In the genomic region with DNA sequence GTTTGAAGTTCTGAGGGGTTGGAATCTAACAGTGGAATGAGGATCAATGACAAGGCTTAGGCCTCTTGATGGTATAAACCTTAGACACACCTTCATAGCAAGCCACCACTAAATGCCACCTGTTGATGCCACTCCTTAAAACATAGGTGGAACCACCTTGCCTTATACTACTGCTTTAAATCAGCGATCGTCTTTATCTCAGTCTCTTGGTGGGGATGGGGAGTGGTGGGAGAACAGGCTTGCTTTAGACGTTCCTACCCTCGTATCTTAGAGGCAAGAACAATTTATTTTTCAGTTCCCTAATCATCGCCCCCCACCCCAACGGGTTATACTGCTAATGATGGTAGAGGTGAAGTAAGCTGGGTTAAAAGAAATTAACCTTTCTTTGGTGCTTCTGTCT, we compare ENCODE assay signal across 8 cellular contexts. TPM values are rescaled to one million over a fixed set of nuclear protein-coding genes. Genes with fewer than 3 reads are reported as not detected.
DNase-seq lines count a peak whose midpoint lies in the region; ATAC-seq, FAIRE-seq and TF ChIP-seq lines count a peak whose summit lies in the region.

No MANE protein-coding gene starts in this region.

- peaks cover 1% of the 10 kb centered on the region for H3K9me3 Mint-ChIP-seq in Caco-2 (ENCODE audit: unreplicated experiment)
- H3K9me3 Mint-ChIP-seq in endodermal cell: no peaks in the 10 kb centered on the region

- CTCF ChIA-PET in Caco-2 (lab: Charles Lee): no interaction called here

- H3K27me3 Mint-ChIP-seq in Caco-2 (ENCODE audit: insufficient read depth, unreplicated experiment): no peaks in the 10 kb centered on the region
- H3K27me3 Mint-ChIP-seq in endodermal cell (ENCODE audit: insufficient read depth): no peaks in the 10 kb centered on the region

- H3K9me3 ChIP-seq in Caco-2 (no peaks in the 10 kb centered on the region), endodermal cell (ENCODE audit: control insufficient read depth, low read length) (peaks cover 4% of the 10 kb centered on the region), pancreas (no peaks in the 10 kb centered on the region)

- H3K36me3 Mint-ChIP-seq in Caco-2 (ENCODE audit: insufficient read depth, unreplicated experiment) (peaks cover 30% of the 10 kb centered on the region), endodermal cell (ENCODE audit: low read depth) (peaks cover 9% of the 10 kb centered on the region)

- H3K27ac ChIP-seq in endodermal cell (ENCODE audit: low read depth, low read length) (no peak overlapping the region), pancreas (peak overlapping the region in 2 of 4 donors; percentile 99)

- POLR2A ChIA-PET in Caco-2 (lab: Charles Lee): interaction anchor here (0.6 kb wide), 1 partner anchor 441 kb away, joined by 3 read pairs; no protein-coding TSS in a partner anchor

- TF ChIP-seq CTCF in Caco-2 (IDR thresholded peaks at IDR 0.05; ENCODE audit: insufficient read depth in 1 of 2, low read depth in 1 of 2, low read length in 1 of 2, severe bottlenecking in 1 of 2, unreplicated experiment in 1 of 2) (no peak), endodermal cell (conservative IDR thresholded peaks at IDR 0.05) (no peak), pancreas (IDR thresholded peaks at IDR 0.05) (no peak)

- H3K4me3 Mint-ChIP-seq in Caco-2 (ENCODE audit: unreplicated experiment): peak overlapping the region; percentile 93
- peak overlapping the region; percentile 91 for H3K4me3 Mint-ChIP-seq in endodermal cell

- no TSS peak for BruUV-seq in Caco-2 (replicated peaks; lab: Mats Ljungman, UMichigan)

- no peak for FAIRE-seq in pancreas (lab: Jason Lieb, UNC)

- H3K36me3 ChIP-seq in Caco-2 (ENCODE audit: control insufficient read depth, insufficient read depth, low read length) (no peaks in the 10 kb centered on the region), endodermal cell (ENCODE audit: control insufficient read depth, insufficient read depth, low read length) (peaks cover 6% of the 10 kb centered on the region), pancreas (no peaks in the 10 kb centered on the region)

- intact Hi-C loops in Caco-2 (cut with micrococcal nuclease; ENCODE audit: unreplicated experiment): no loop called here
- intact Hi-C loops in pancreas (cut with DNase I): no loop called here

- 70% methylated on average over 4 of the region's 6 CpGs; no CpG with 5 or more reads in 1 of the 2 experiments for WGBS in endodermal cell (ENCODE audit: insufficient coverage in 1 of 2, insufficient read length in 1 of 2), 2 experiments
- WGBS in pancreas, 2 donors: 11 to 13% methylated on average over 6 of the region's 6 CpGs

- H3K9ac ChIP-seq in endodermal cell (ENCODE audit: extremely low read depth, low read length, poor library complexity, severe bottlenecking): peak overlapping the region; percentile 87

- DNase-seq in Caco-2: no peak
- DNase-seq in NCI-H526 treated with DMSO at 0.1 percent for 48 hours (lab: John Stamatoyannopoulos, UW): peak; percentile 53
- DNase-seq in endodermal cell: no peak
- DNase-seq in pancreas: no peak
- DNase-seq in DMS 273 (lab: John Stamatoyannopoulos, UW; ENCODE audit: unreplicated experiment): no peak
- DNase-seq in DMS79 treated with DMSO at 0.1 percent for 48 hours (lab: John Stamatoyannopoulos, UW): no peak

- peak overlapping the region; percentile 92 for H3K4me3 ChIP-seq in Caco-2 (ENCODE audit: low read depth, low read length)
- peak overlapping the region; percentile 97 for H3K4me3 ChIP-seq in endodermal cell (ENCODE audit: low read length)
- peak overlapping the region in 3 of 4 donors; percentile 74 to 88 (median 86) for H3K4me3 ChIP-seq in pancreas

- H3K27me3 ChIP-seq in Caco-2 (replicated peaks; ENCODE audit: control insufficient read depth, insufficient read depth, low read length) (no peaks in the 10 kb centered on the region), endodermal cell (ENCODE audit: control insufficient read depth, insufficient read depth, low read length, poor library complexity, severe bottlenecking) (no peaks in the 10 kb centered on the region), pancreas (no peaks in the 10 kb centered on the region)

- ATAC-seq in pancreas (no peak), GM18858 (IDR thresholded peaks at IDR 0.05; ENCODE audit: unreplicated experiment) (no peak), HG02610 (IDR thresholded peaks at IDR 0.05; ENCODE audit: unreplicated experiment) (no peak)

- H3K4me1 Mint-ChIP-seq in Caco-2 (ENCODE audit: low read depth, unreplicated experiment): peaks cover 57% of the 10 kb centered on the region
- H3K4me1 Mint-ChIP-seq in endodermal cell: peaks cover 56% of the 10 kb centered on the region

- peak overlapping the region; percentile 98 for H3K27ac Mint-ChIP-seq in Caco-2 (ENCODE audit: unreplicated experiment)
- H3K27ac Mint-ChIP-seq in endodermal cell: no peak overlapping the region

- H3K4me1 ChIP-seq in Caco-2 (peaks cover 51% of the 10 kb centered on the region), endodermal cell (ENCODE audit: control insufficient read depth, insufficient read depth, low read length) (peaks cover 5% of the 10 kb centered on the region), pancreas (peaks cover 5 to 31% (median 26%) of the 10 kb centered on the region in 3 donors)

RNA-seq across cellular contexts. Expression of gene RAB33B, which starts 1.3 kb away (rescaled TPM):
- total RNA-seq in Caco-2 (2022) (8.8 and 10.1 TPM in 2 replicates), endodermal cell (10 to 100 TPM in 1 of 2 donors, 1 to 10 TPM in 1; 8.7 to 11.4 TPM), pancreas (1 to 10 TPM; 4.0 to 7.5 (median 4.7) TPM)
- polyA plus RNA-seq in endodermal cell (2013, experiment 1 of 2): 6.3 TPM
- 6.0 TPM for polyA plus RNA-seq in endodermal cell (2013, experiment 2 of 2)
- 1 to 10 TPM; 2.4 to 5.0 TPM for polyA plus RNA-seq in pancreas
